Comparison of ENCODE assay signal across 8 cellular contexts in genomic region chr19:41226053-41226873, GRCh38. TPM values are rescaled to one million over a fixed set of nuclear protein-coding genes. Genes with fewer than 3 reads are reported as not detected.
DNase-seq lines count a peak whose midpoint lies in the region; ATAC-seq and TF ChIP-seq lines count a peak whose summit lies in the region.

No MANE protein-coding gene starts in this region.

- peaks cover 12% of the 10 kb centered on the region for H3K4me1 ChIP-seq in mononuclear cell (ENCODE audit: insufficient read depth, low read length)

- peaks cover 26% of the 10 kb centered on the region for H3K27me3 ChIP-seq in mononuclear cell (ENCODE audit: insufficient read depth, low read length)

- ATAC-seq in HG03196 (IDR thresholded peaks at IDR 0.05; ENCODE audit: unreplicated experiment) (no peak), HG03139 (IDR thresholded peaks at IDR 0.05; ENCODE audit: unreplicated experiment) (no peak)

- no peak for TF ChIP-seq CTCF in epithelial cell of proximal tubule (conservative IDR thresholded peaks at IDR 0.05; ENCODE audit: low read depth, low read length)

- no peaks in the 10 kb centered on the region for H3K9me3 ChIP-seq in mononuclear cell (ENCODE audit: low read depth, low read length)

- H3K4me3 ChIP-seq in epithelial cell of proximal tubule (ENCODE audit: low read depth, low read length) (peak overlapping the region; percentile 55), mononuclear cell (ENCODE audit: low read length) (peak overlapping the region; percentile 30)

- DNase-seq in NCI-H82 (lab: John Stamatoyannopoulos, UW) (peak; percentile 20), NCI-H82 treated with DMSO at 0.1 percent for 48 hours (lab: John Stamatoyannopoulos, UW; ENCODE audit: unreplicated experiment) (no peak), activated T-cell treated with anti-CD3 and anti-CD28 coated beads for 24 hours (ENCODE audit: low read depth) (peak; percentile 16), epithelial cell of proximal tubule (ENCODE audit: low read depth) (no peak)
- peak; percentile 13 to 14 for DNase-seq in stimulated activated CD8-positive, alpha-beta memory T cell treated with anti-CD3 and anti-CD28 coated beads, Interleukin-7, amount 100 ng/mL, for 48 hours (ENCODE audit: extremely low read depth in 1 of 2, low read depth in 1 of 2)

RNA-seq across cellular contexts. Expression of gene AXL, which starts 7.2 kb away (rescaled TPM):
- total RNA-seq in epithelial cell of proximal tubule (206 and 343 TPM in 2 replicates), mononuclear cell (0.31 TPM)

RNA-seq across cellular contexts. Expression of gene CYP2S1, which starts 33.2 kb away (rescaled TPM):
- total RNA-seq in epithelial cell of proximal tubule (4.9 and 24.7 TPM in 2 replicates), mononuclear cell (2.1 TPM)

RNA-seq across cellular contexts. Expression of gene HNRNPUL1, which starts 37.9 kb away (rescaled TPM):
- total RNA-seq in epithelial cell of proximal tubule (154 and 177 TPM in 2 replicates), mononuclear cell (171 TPM)

Comparison
In these comparisons a context has a peak if more than half of its experiments do, and no peak if none do; other contexts are left out.
1. DNase-seq: peak in NCI-H82 (single experiment), activated T-cell treated with anti-CD3 and anti-CD28 coated beads for 24 hours (single experiment) and stimulated activated CD8-positive, alpha-beta memory T cell treated with anti-CD3 and anti-CD28 coated beads, Interleukin-7, amount 100 ng/mL, for 48 hours (2 of 2); none in NCI-H82 treated with DMSO at 0.1 percent for 48 hours (single experiment) and epithelial cell of proximal tubule (single experiment).
2. RNA of gene AXL, which starts 7.2 kb away (total RNA-seq): 206 to 343 TPM in epithelial cell of proximal tubule; 0.31 TPM in mononuclear cell (single experiment); every median in the first group is over 100 times any median in the second.